ENCODE assay signal across 10 cellular contexts in the genomic region with DNA sequence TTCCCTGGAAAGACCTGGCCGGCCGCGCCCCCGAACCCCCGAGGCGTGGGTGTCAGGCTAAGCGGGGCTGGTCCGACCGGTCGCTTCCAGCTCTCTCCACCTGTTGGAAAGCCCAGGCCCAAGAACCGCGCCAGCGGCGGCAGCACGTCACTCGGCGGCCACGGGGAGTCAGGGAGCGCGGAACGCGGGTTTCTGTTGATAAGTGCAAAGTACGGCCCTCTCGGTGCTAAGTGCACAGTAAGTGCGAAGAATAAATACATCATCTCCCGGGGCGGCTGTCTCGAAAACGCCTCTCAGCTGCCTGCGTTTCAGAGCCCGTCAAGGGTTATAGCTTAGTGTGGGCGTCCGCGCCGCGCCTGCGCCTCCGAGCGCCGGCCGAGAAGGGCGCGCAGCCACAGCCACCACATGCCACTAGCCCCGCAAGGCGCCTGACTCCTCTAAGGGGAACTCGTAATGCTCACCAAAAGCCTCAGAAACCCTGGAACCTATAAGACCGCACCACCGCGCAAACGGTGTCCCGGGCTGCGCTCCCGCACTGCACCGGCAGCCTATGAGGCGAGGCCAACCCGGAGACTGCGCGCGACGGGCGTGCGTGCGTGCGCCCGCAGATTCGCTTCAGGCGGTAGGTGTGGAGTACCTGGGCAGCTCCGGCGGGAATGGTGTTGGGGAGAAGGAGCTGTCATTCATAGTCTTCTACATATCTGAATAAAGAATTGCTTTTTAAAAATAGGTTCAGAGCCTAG. TPM values are rescaled to one million over a fixed set of nuclear protein-coding genes. Genes with fewer than 3 reads are reported as not detected.
A peak's percentile ranks its signal among the peaks of the same experiment; 100 is the strongest.
DNase-seq lines count a peak whose midpoint lies in the region; ATAC-seq, FAIRE-seq and TF ChIP-seq lines count a peak whose summit lies in the region.
"Had no signal": no experiment of that assay in that cellular context is flagged by ENCODE, and none has a peak within 500 bp of the region (broad histone marks: within the 10 kb centered on the region; RNA-seq: fewer than 3 reads in every experiment).

No MANE protein-coding gene starts in this region.

- H3K27ac ChIP-seq in astrocyte (ENCODE audit: low read depth, low read length): peak overlapping the region; percentile 67
- no peak overlapping the region for H3K27ac ChIP-seq in keratinocyte (ENCODE audit: control insufficient read depth, insufficient read depth, low read length)
- H3K27ac ChIP-seq in testis: peak overlapping the region; percentile 22 to 50

- H4K20me1 ChIP-seq in astrocyte (ENCODE audit: insufficient read depth, low read length) (peaks cover 3% of the 10 kb centered on the region), keratinocyte (ENCODE audit: control insufficient read depth, extremely low read depth, insufficient read depth, low read length) (no peaks in the 10 kb centered on the region)

- dilution Hi-C loops in keratinocyte (cut with MboI; ENCODE audit: extremely low pct_ligation_motif_present, low sequenced_read_pairs): no loop called here

- H3K36me3 ChIP-seq in astrocyte (ENCODE audit: insufficient read depth, low read length): no peaks in the 10 kb centered on the region
- H3K36me3 ChIP-seq in keratinocyte (ENCODE audit: control insufficient read depth in 2 of 2, extremely low read depth in 1 of 2, insufficient read depth in 2 of 2, low read length in 2 of 2): no peaks in the 10 kb centered on the region
- H3K36me3 ChIP-seq in testis (ENCODE audit: low read depth, missing control alignments): no peaks in the 10 kb centered on the region

- peak overlapping the region; percentile 81 for H3K9ac ChIP-seq in astrocyte (ENCODE audit: low read length)
- no peak overlapping the region for H3K9ac ChIP-seq in keratinocyte (ENCODE audit: control insufficient read depth, extremely low read depth, insufficient read depth, low read length)

- H3K27me3 ChIP-seq in astrocyte (ENCODE audit: insufficient read depth, low read length) (peaks cover 75% of the 10 kb centered on the region), keratinocyte (ENCODE audit: control insufficient read depth, extremely low read depth, insufficient read depth, low read length) (peaks cover 45% of the 10 kb centered on the region), testis (peaks cover 3% of the 10 kb centered on the region)

- peaks cover 2% of the 10 kb centered on the region for H3K4me1 Mint-ChIP-seq in activated CD4-positive, alpha-beta memory T cell treated with anti-CD3 and anti-CD28 coated beads for 36 hours (ENCODE audit: low read depth)
- H3K4me1 Mint-ChIP-seq in activated CD4-positive, alpha-beta memory T cell treated with anti-CD3 and anti-CD28 coated beads, Interleukin-2, amount 10 ng/mL, durations not matched to agents 7 days and 5 days: no peaks in the 10 kb centered on the region
- no peaks in the 10 kb centered on the region for H3K4me1 Mint-ChIP-seq in astrocyte (ENCODE audit: low read depth, unreplicated experiment)

- H2AFZ ChIP-seq in astrocyte (ENCODE audit: low read depth, low read length) (peak overlapping the region; percentile 81), keratinocyte (ENCODE audit: control insufficient read depth, low read length) (no peak overlapping the region)

- H3K4me3 Mint-ChIP-seq in activated CD4-positive, alpha-beta memory T cell treated with anti-CD3 and anti-CD28 coated beads for 36 hours: peak overlapping the region; percentile 20
- H3K4me3 Mint-ChIP-seq in activated CD4-positive, alpha-beta memory T cell treated with anti-CD3 and anti-CD28 coated beads, Interleukin-2, amount 10 ng/mL, durations not matched to agents 7 days and 5 days: no peak overlapping the region
- peak overlapping the region; percentile 79 for H3K4me3 Mint-ChIP-seq in astrocyte (ENCODE audit: unreplicated experiment)

- 1 to 4% methylated on average over 30 to 59 of the region's 69 CpGs for WGBS in testis, 2 donors

- peaks cover 56% of the 10 kb centered on the region for H3K27me3 Mint-ChIP-seq in activated CD4-positive, alpha-beta memory T cell treated with anti-CD3 and anti-CD28 coated beads for 36 hours
- H3K27me3 Mint-ChIP-seq in activated CD4-positive, alpha-beta memory T cell treated with anti-CD3 and anti-CD28 coated beads, Interleukin-2, amount 10 ng/mL, durations not matched to agents 7 days and 5 days: peaks cover 65% of the 10 kb centered on the region
- peaks cover 74% of the 10 kb centered on the region for H3K27me3 Mint-ChIP-seq in astrocyte (ENCODE audit: low read depth, unreplicated experiment)

- peaks cover 4% of the 10 kb centered on the region for H3K36me3 Mint-ChIP-seq in activated CD4-positive, alpha-beta memory T cell treated with anti-CD3 and anti-CD28 coated beads for 36 hours
- peaks cover 9% of the 10 kb centered on the region for H3K36me3 Mint-ChIP-seq in activated CD4-positive, alpha-beta memory T cell treated with anti-CD3 and anti-CD28 coated beads, Interleukin-2, amount 10 ng/mL, durations not matched to agents 7 days and 5 days (ENCODE audit: low read depth)
- H3K36me3 Mint-ChIP-seq in astrocyte (ENCODE audit: low read depth, unreplicated experiment): no peaks in the 10 kb centered on the region

- no peak overlapping the region for H3K27ac Mint-ChIP-seq in activated CD4-positive, alpha-beta memory T cell treated with anti-CD3 and anti-CD28 coated beads for 36 hours
- H3K27ac Mint-ChIP-seq in activated CD4-positive, alpha-beta memory T cell treated with anti-CD3 and anti-CD28 coated beads, Interleukin-2, amount 10 ng/mL, durations not matched to agents 7 days and 5 days: no peak overlapping the region
- H3K27ac Mint-ChIP-seq in astrocyte (ENCODE audit: unreplicated experiment): no peak overlapping the region

- DNase-seq in activated CD4-positive, alpha-beta memory T cell treated with anti-CD3 and anti-CD28 coated beads for 36 hours: no peak
- DNase-seq in activated CD4-positive, alpha-beta memory T cell treated with anti-CD3 and anti-CD28 coated beads, Interleukin-2, amount 10 ng/mL, durations not matched to agents 7 days and 5 days: no peak
- DNase-seq in astrocyte (ENCODE audit: low read depth): no peak
- no peak for DNase-seq in keratinocyte (ENCODE audit: low read depth, low spot score)
- peak; percentile 69 for DNase-seq in testis
- no peak for DNase-seq in foreskin melanocyte
- no peak for DNase-seq in COLO668 (lab: John Stamatoyannopoulos, UW; ENCODE audit: unreplicated experiment)

- POLR2A ChIA-PET in activated CD4-positive, alpha-beta memory T cell treated with anti-CD3 and anti-CD28 coated beads for 36 hours (lab: Charles Lee): no interaction called here
- POLR2A ChIA-PET in activated CD4-positive, alpha-beta memory T cell treated with anti-CD3 and anti-CD28 coated beads, Interleukin-2, amount 10 ng/mL, durations not matched to agents 7 days and 5 days (lab: Charles Lee): no interaction called here

- intact Hi-C loops in activated CD4-positive, alpha-beta memory T cell treated with anti-CD3 and anti-CD28 coated beads for 36 hours (cut with micrococcal nuclease): loop anchor here (10.0 kb wide), 2 partner anchors 349 to 889 kb away; no protein-coding TSS in a partner anchor
- intact Hi-C loops in testis (cut with DNase I; ENCODE audit: low total_unique reads): no loop called here

- peak overlapping the region; percentile 87 for H3K4me2 ChIP-seq in astrocyte (ENCODE audit: low read length)
- peak overlapping the region; percentile 49 for H3K4me2 ChIP-seq in keratinocyte (ENCODE audit: control insufficient read depth, extremely low read depth, insufficient read depth, low read depth, low read length)

- FAIRE-seq in astrocyte (lab: Jason Lieb, UNC): no peak
- FAIRE-seq in keratinocyte (lab: Jason Lieb, UNC): no peak
- FAIRE-seq: D721Med had no signal

- ATAC-seq in HG03521 (IDR thresholded peaks at IDR 0.05; ENCODE audit: unreplicated experiment): no peak

- CTCF ChIA-PET in activated CD4-positive, alpha-beta memory T cell treated with anti-CD3 and anti-CD28 coated beads for 36 hours (lab: Charles Lee): interaction anchor here (1.0 kb wide), 1 partner anchor 550 kb away, joined by 3 read pairs; no protein-coding TSS in a partner anchor
- CTCF ChIA-PET in activated CD4-positive, alpha-beta memory T cell treated with anti-CD3 and anti-CD28 coated beads, Interleukin-2, amount 10 ng/mL, durations not matched to agents 7 days and 5 days (lab: Charles Lee): no interaction called here

- peaks cover 9% of the 10 kb centered on the region for H3K79me2 ChIP-seq in astrocyte (ENCODE audit: insufficient read depth, low read length)
- no peaks in the 10 kb centered on the region for H3K79me2 ChIP-seq in keratinocyte (ENCODE audit: control insufficient read depth, insufficient read depth, low read length)

- H3K4me1 ChIP-seq in astrocyte (ENCODE audit: insufficient read depth, low read length) (no peaks in the 10 kb centered on the region), keratinocyte (ENCODE audit: control insufficient read depth, extremely low read depth, insufficient read depth, low read length) (no peaks in the 10 kb centered on the region), testis (peaks cover 4% of the 10 kb centered on the region)

- H3K9me3 Mint-ChIP-seq in activated CD4-positive, alpha-beta memory T cell treated with anti-CD3 and anti-CD28 coated beads for 36 hours: no peaks in the 10 kb centered on the region
- no peaks in the 10 kb centered on the region for H3K9me3 Mint-ChIP-seq in activated CD4-positive, alpha-beta memory T cell treated with anti-CD3 and anti-CD28 coated beads, Interleukin-2, amount 10 ng/mL, durations not matched to agents 7 days and 5 days
- H3K9me3 Mint-ChIP-seq in astrocyte (ENCODE audit: unreplicated experiment): peaks cover 3% of the 10 kb centered on the region

- no peak for TF ChIP-seq POLR2A in testis (IDR thresholded peaks at IDR 0.05)

- H3K9me3 ChIP-seq in astrocyte (ENCODE audit: insufficient read depth, low read depth, low read length): peaks cover 2% of the 10 kb centered on the region
- H3K9me3 ChIP-seq in keratinocyte (ENCODE audit: control insufficient read depth, low read depth, low read length): no peaks in the 10 kb centered on the region
- H3K9me3 ChIP-seq in testis: no peaks in the 10 kb centered on the region

- TF ChIP-seq CTCF in astrocyte (IDR thresholded peaks at IDR 0.05; ENCODE audit: insufficient read depth, low read depth, low read length): no peak
- TF ChIP-seq CTCF in keratinocyte (optimal IDR thresholded peaks at IDR 0.05 in 1 of 3, IDR thresholded peaks at IDR 0.05 in 1 of 3, conservative IDR thresholded peaks at IDR 0.05 in 1 of 3; ENCODE audit: extremely low read depth in 1 of 3, insufficient read depth in 2 of 3, low read length in 3 of 3): no peak
- no peak for TF ChIP-seq CTCF in testis (IDR thresholded peaks at IDR 0.05)

- H3K4me3 ChIP-seq in astrocyte (ENCODE audit: insufficient read depth, low read depth, low read length) (peak overlapping the region; percentile 57), keratinocyte (ENCODE audit: control insufficient read depth in 2 of 3, extremely low read depth in 1 of 3, insufficient read depth in 2 of 3, low read depth in 1 of 3, low read length in 3 of 3) (no peak overlapping the region), testis (peak overlapping the region; percentile 53 to 58)

- H3K9me1 ChIP-seq in keratinocyte (ENCODE audit: control insufficient read depth, extremely low read depth, insufficient read depth, low read length): no peaks in the 10 kb centered on the region

RNA-seq across cellular contexts. Expression of a gene that starts 9.2 kb away (rescaled TPM):
- total RNA-seq in activated CD4-positive, alpha-beta memory T cell treated with anti-CD3 and anti-CD28 coated beads for 36 hours: not detected
- total RNA-seq in activated CD4-positive, alpha-beta memory T cell treated with anti-CD3 and anti-CD28 coated beads, Interleukin-2, amount 10 ng/mL, durations not matched to agents 7 days and 5 days: not detected
- total RNA-seq in astrocyte (12.2 and 12.5 TPM in 2 replicates), testis (1 to 10 TPM; 4.6 to 10.0 TPM)
- polyA plus RNA-seq in keratinocyte (0.01 to 0.03 TPM (median 0.03 TPM) in 3 replicates), testis (ENCODE audit: insufficient read depth, low read depth, low replicate concordance) (3.9 TPM)
- not detected for polyA plus RNA-seq in keratinocyte (2011; ENCODE audit: low read depth)
- polyA plus RNA-seq in keratinocyte (2011; cell fraction: cytosol; rRNA removed): 0.06 TPM in 2 replicates
- polyA plus RNA-seq in keratinocyte (2011; cell fraction: nucleus; rRNA removed): 0.09 and 0.33 TPM in 2 replicates
- polyA plus RNA-seq in keratinocyte (2012; ENCODE audit: low replicate concordance): not detected in 2 replicates
- 0.10 to 1.2 TPM in 2 of 3 replicates, not detected in the other for polyA minus RNA-seq in keratinocyte
- not detected for polyA minus RNA-seq in keratinocyte (2011; cell fraction: cytosol; rRNA and poly(A)+ RNA removed)
- 0.11 and 0.16 TPM in 2 replicates for polyA minus RNA-seq in keratinocyte (2011; cell fraction: nucleus; rRNA and poly(A)+ RNA removed)
- total RNA-seq: activated naive CD4-positive, alpha-beta T cell treated with anti-CD3 and anti-CD28 coated beads, Interleukin-2, amount 50 U/mL, for 72 hours had no signal

Comparison
In these comparisons a context has a peak if more than half of its experiments do, and no peak if none do; other contexts are left out.
1. H3K4me3 ChIP-seq: peak in astrocyte (single experiment) and testis (2 of 2); none in keratinocyte (0 of 3).
2. RNA of a gene that starts 9.2 kb away (total RNA-seq): 12.2 to 12.5 TPM in astrocyte and 4.6 to 10.0 TPM in testis; not detected in activated CD4-positive, alpha-beta memory T cell treated with anti-CD3 and anti-CD28 coated beads for 36 hours and not detected in activated CD4-positive, alpha-beta memory T cell treated with anti-CD3 and anti-CD28 coated beads, Interleukin-2, amount 10 ng/mL, durations not matched to agents 7 days and 5 days; every median in the first group is over 4 times any median in the second.